Comparison of ENCODE assay signal across 32 cellular contexts in the genomic region with DNA sequence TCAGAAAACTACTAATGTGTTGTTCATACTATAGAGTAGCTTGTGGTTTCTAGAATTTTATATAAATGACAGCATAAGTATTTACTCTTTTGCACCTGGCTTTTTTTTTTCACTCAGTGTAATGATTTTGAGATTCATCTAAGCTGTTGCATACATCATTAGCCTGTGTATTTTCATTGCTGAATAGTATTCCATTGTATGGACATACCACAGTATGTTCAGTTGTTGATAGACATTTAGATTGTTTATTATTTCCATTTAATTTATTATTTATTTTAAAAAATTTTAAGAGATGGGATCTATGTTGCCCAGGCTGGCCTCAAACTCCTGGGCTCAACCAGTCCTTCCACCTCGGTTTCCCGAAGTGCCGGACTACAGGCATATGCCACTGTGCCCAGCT.
"Had no signal": no experiment of that assay in that cellular context is flagged by ENCODE, and none has a peak within 500 bp of the region (broad histone marks: within the 10 kb centered on the region; RNA-seq: fewer than 3 reads in every experiment).

No MANE protein-coding gene starts in this region.

- H3K27me3 ChIP-seq: adrenal gland, ascending aorta, body of pancreas, brain microvascular endothelial cell, breast epithelium, cardiac muscle cell had no signal

- H3K4me3 ChIP-seq: adrenal gland, ascending aorta, body of pancreas, breast epithelium, cardiac muscle cell had no signal

- ATAC-seq: activated naive CD4-positive, alpha-beta T cell treated with anti-CD3 and anti-CD28 coated beads, Interleukin-2, amount 50 U/mL, for 72 hours; activated naive CD8-positive, alpha-beta T cell treated with anti-CD3 and anti-CD28 coated beads, Interleukin-2, amount 50 U/mL, for 24 hours; activated T-cell treated with anti-CD3 and anti-CD28 coated beads, Interleukin-2, amount 50 U/mL, for 4 hours; activated T-cell treated with anti-CD3 and anti-CD28 coated beads, Interleukin-2, amount 50 U/mL, for 72 hours; activated T-helper 17 cell treated with anti-CD3 and anti-CD28 coated beads, Interleukin-2, amount 50 U/mL, for 72 hours; body of pancreas had no signal

- H3K36me3 ChIP-seq: adrenal gland, brain microvascular endothelial cell, breast epithelium, cardiac muscle cell had no signal

- FAIRE-seq: astrocyte, bronchial epithelial cell had no signal

- DNase-seq: activated effector memory CD4-positive, alpha-beta T cell treated with anti-CD3 and anti-CD28 coated beads, Interleukin-2, amount 50 U/mL, for 16 hours; activated effector memory CD4-positive, alpha-beta T cell treated with Interleukin-2 at 50 U/mL for 16 hours; activated gamma-delta T cell; activated gamma-delta T cell treated with Interleukin-2 at 50 U/mL for 16 hours; activated naive CD4-positive, alpha-beta T cell; activated naive CD4-positive, alpha-beta T cell treated with anti-CD3 and anti-CD28 coated beads for 36 hours; activated naive CD4-positive, alpha-beta T cell treated with anti-CD3 and anti-CD28 coated beads, Interleukin-2, amount 10 ng/mL, durations not matched to agents 7 days and 5 days; activated naive CD4-positive, alpha-beta T cell treated with anti-CD3 and anti-CD28 coated beads, Interleukin-2, amount 50 U/mL, for 16 hours; activated naive CD4-positive, alpha-beta T cell treated with Interleukin-2 at 50 U/mL for 16 hours; activated naive CD8-positive, alpha-beta T cell treated with anti-CD3 and anti-CD28 coated beads for 36 hours; activated naive CD8-positive, alpha-beta T cell treated with anti-CD3 and anti-CD28 coated beads, Interleukin-2, amount 10 ng/mL, durations not matched to agents 7 days and 5 days; activated naive CD8-positive, alpha-beta T cell treated with anti-CD3 and anti-CD28 coated beads, Interleukin-2, amount 50 U/mL, for 24 hours; activated T-cell treated with anti-CD3 and anti-CD28 coated beads, Interleukin-2, amount 50 U/mL, for 4 hours; activated T-cell treated with anti-CD3 and anti-CD28 coated beads, Interleukin-2, amount 50 U/mL, for 48 hours; activated T-cell treated with anti-CD3 and anti-CD28 coated beads, Interleukin-2, amount 50 U/mL, for 72 hours; adrenal gland; amniotic stem cell; amygdala; anterior cingulate cortex; aorta; body of pancreas; brain microvascular endothelial cell; caudate nucleus; central memory CD4-positive, alpha-beta T cell; cerebellar nuclear complex had no signal

- H3K9me3 ChIP-seq: adrenal gland, ascending aorta, body of pancreas, breast epithelium had no signal

- H3K4me1 ChIP-seq: adrenal gland, ascending aorta, body of pancreas, breast epithelium had no signal

- H3K27ac ChIP-seq: adrenal gland, ascending aorta, body of pancreas, brain microvascular endothelial cell, breast epithelium, cardiac muscle cell had no signal
